Comparison of ENCODE assay signal across 22 cellular contexts in genomic region chr11:102196816-102197215, GRCh38.
A peak's percentile ranks its signal among the peaks of the same experiment; 100 is the strongest.
DNase-seq lines count a peak whose midpoint lies in the region; ATAC-seq, FAIRE-seq and TF ChIP-seq lines count a peak whose summit lies in the region.
"Had no signal": no experiment of that assay in that cellular context is flagged by ENCODE, and none has a peak within 500 bp of the region (broad histone marks: within the 10 kb centered on the region; RNA-seq: fewer than 3 reads in every experiment).

No MANE protein-coding gene starts in this region.

- H2AFZ ChIP-seq in astrocyte (ENCODE audit: low read depth, low read length) (no peak overlapping the region), keratinocyte (ENCODE audit: control insufficient read depth, low read length) (no peak overlapping the region)

- H3K27ac ChIP-seq in astrocyte (ENCODE audit: low read depth, low read length): no peak overlapping the region
- H3K27ac ChIP-seq in keratinocyte (ENCODE audit: control insufficient read depth, insufficient read depth, low read length): peak overlapping the region; percentile 13
- H3K27ac ChIP-seq in tibial nerve: peak overlapping the region in 3 of 4 donors; percentile 15 to 56 (median 54)
- H3K27ac ChIP-seq in CD4-positive, alpha-beta memory T cell (ENCODE audit: low read depth, low read length): no peak overlapping the region
- no peak overlapping the region for H3K27ac ChIP-seq in coronary artery
- H3K27ac ChIP-seq: neutrophil, SJSA1 had no signal

- peaks cover 23% of the 10 kb centered on the region for H3K4me1 Mint-ChIP-seq in astrocyte (ENCODE audit: low read depth, unreplicated experiment)
- H3K4me1 Mint-ChIP-seq in CD4-positive, alpha-beta memory T cell: no peaks in the 10 kb centered on the region
- H3K4me1 Mint-ChIP-seq: activated naive CD8-positive, alpha-beta T cell treated with anti-CD3 and anti-CD28 coated beads, Interleukin-2, amount 50 U/mL, for 24 hours; activated T-helper 17 cell treated with anti-CD3 and anti-CD28 coated beads, Interleukin-2, amount 50 U/mL, for 72 hours had no signal

- H3K36me3 Mint-ChIP-seq in astrocyte (ENCODE audit: low read depth, unreplicated experiment): peaks cover 7% of the 10 kb centered on the region
- H3K36me3 Mint-ChIP-seq in CD4-positive, alpha-beta memory T cell: no peaks in the 10 kb centered on the region

- no peak for TF ChIP-seq POLR2A in tibial nerve (IDR thresholded peaks at IDR 0.05)

- intact Hi-C loops in CD4-positive, alpha-beta memory T cell (cut with micrococcal nuclease): no loop called here

- no peak for TF ChIP-seq EP300 in tibial nerve (IDR thresholded peaks at IDR 0.05)

- H3K4me1 ChIP-seq in astrocyte (ENCODE audit: insufficient read depth, low read length): peaks cover 11% of the 10 kb centered on the region
- peaks cover 7% of the 10 kb centered on the region for H3K4me1 ChIP-seq in keratinocyte (ENCODE audit: control insufficient read depth, extremely low read depth, insufficient read depth, low read length)
- H3K4me1 ChIP-seq in tibial nerve: peaks cover 0 to 48% (median 6%) of the 10 kb centered on the region in 4 donors
- H3K4me1 ChIP-seq in CD4-positive, alpha-beta memory T cell (ENCODE audit: insufficient read depth, low read length): no peaks in the 10 kb centered on the region

- no peak overlapping the region for H3K4me3 Mint-ChIP-seq in astrocyte (ENCODE audit: unreplicated experiment)
- H3K4me3 Mint-ChIP-seq in CD4-positive, alpha-beta memory T cell: no peak overlapping the region
- H3K4me3 Mint-ChIP-seq: activated naive CD8-positive, alpha-beta T cell treated with anti-CD3 and anti-CD28 coated beads, Interleukin-2, amount 50 U/mL, for 24 hours; activated T-helper 17 cell treated with anti-CD3 and anti-CD28 coated beads, Interleukin-2, amount 50 U/mL, for 72 hours had no signal

- H3K4me3 ChIP-seq in astrocyte (ENCODE audit: insufficient read depth, low read depth, low read length): no peak overlapping the region
- H3K4me3 ChIP-seq in keratinocyte (ENCODE audit: control insufficient read depth in 2 of 3, extremely low read depth in 1 of 3, insufficient read depth in 2 of 3, low read depth in 1 of 3, low read length in 3 of 3): no peak overlapping the region
- no peak overlapping the region for H3K4me3 ChIP-seq in tibial nerve
- H3K4me3 ChIP-seq in CD4-positive, alpha-beta memory T cell (ENCODE audit: low read length in 2 of 2): no peak overlapping the region
- no peak overlapping the region for H3K4me3 ChIP-seq in coronary artery
- H3K4me3 ChIP-seq: MG63, SJSA1, stomach had no signal

- no peak for ATAC-seq in GM18520 (IDR thresholded peaks at IDR 0.05; ENCODE audit: unreplicated experiment)
- ATAC-seq: activated naive CD8-positive, alpha-beta T cell treated with anti-CD3 and anti-CD28 coated beads, Interleukin-2, amount 50 U/mL, for 24 hours; activated T-helper 17 cell treated with anti-CD3 and anti-CD28 coated beads, Interleukin-2, amount 50 U/mL, for 72 hours; Panc1; right cardiac atrium had no signal

- peaks cover 4% of the 10 kb centered on the region for H3K9me3 Mint-ChIP-seq in astrocyte (ENCODE audit: unreplicated experiment)
- peaks cover 0 to 4% (median 0%) of the 10 kb centered on the region in 8 donors for H3K9me3 Mint-ChIP-seq in CD4-positive, alpha-beta memory T cell
- H3K9me3 Mint-ChIP-seq: activated naive CD8-positive, alpha-beta T cell treated with anti-CD3 and anti-CD28 coated beads, Interleukin-2, amount 50 U/mL, for 24 hours; activated T-helper 17 cell treated with anti-CD3 and anti-CD28 coated beads, Interleukin-2, amount 50 U/mL, for 72 hours had no signal

- H4K20me1 ChIP-seq in astrocyte (ENCODE audit: insufficient read depth, low read length): peaks cover 4% of the 10 kb centered on the region
- no peaks in the 10 kb centered on the region for H4K20me1 ChIP-seq in keratinocyte (ENCODE audit: control insufficient read depth, extremely low read depth, insufficient read depth, low read length)

- H3K27ac Mint-ChIP-seq in astrocyte (ENCODE audit: unreplicated experiment): peak overlapping the region; percentile 13
- no peak overlapping the region for H3K27ac Mint-ChIP-seq in CD4-positive, alpha-beta memory T cell
- H3K27ac Mint-ChIP-seq: activated naive CD8-positive, alpha-beta T cell treated with anti-CD3 and anti-CD28 coated beads, Interleukin-2, amount 50 U/mL, for 24 hours; activated T-helper 17 cell treated with anti-CD3 and anti-CD28 coated beads, Interleukin-2, amount 50 U/mL, for 72 hours had no signal

- no peaks in the 10 kb centered on the region for H3K27me3 ChIP-seq in astrocyte (ENCODE audit: insufficient read depth, low read length)
- no peaks in the 10 kb centered on the region for H3K27me3 ChIP-seq in keratinocyte (ENCODE audit: control insufficient read depth, extremely low read depth, insufficient read depth, low read length)
- no peaks in the 10 kb centered on the region for H3K27me3 ChIP-seq in tibial nerve
- no peaks in the 10 kb centered on the region for H3K27me3 ChIP-seq in CD4-positive, alpha-beta memory T cell (ENCODE audit: insufficient read depth, low read length)
- H3K27me3 ChIP-seq: MG63, SJSA1, stomach had no signal

- no peak for TF ChIP-seq CTCF in astrocyte (IDR thresholded peaks at IDR 0.05; ENCODE audit: insufficient read depth, low read depth, low read length)
- no peak for TF ChIP-seq CTCF in keratinocyte (optimal IDR thresholded peaks at IDR 0.05 in 1 of 3, IDR thresholded peaks at IDR 0.05 in 1 of 3, conservative IDR thresholded peaks at IDR 0.05 in 1 of 3; ENCODE audit: extremely low read depth in 1 of 3, insufficient read depth in 2 of 3, low read length in 3 of 3)
- TF ChIP-seq CTCF in tibial nerve (IDR thresholded peaks at IDR 0.05): no peak
- no peak for TF ChIP-seq CTCF in coronary artery (IDR thresholded peaks at IDR 0.05)

- no peaks in the 10 kb centered on the region for H3K27me3 Mint-ChIP-seq in astrocyte (ENCODE audit: low read depth, unreplicated experiment)
- H3K27me3 Mint-ChIP-seq in CD4-positive, alpha-beta memory T cell: peaks cover 10 to 30% of the 10 kb centered on the region in 2 donors

- H3K4me2 ChIP-seq in astrocyte (ENCODE audit: low read length) (no peak overlapping the region), keratinocyte (ENCODE audit: control insufficient read depth, extremely low read depth, insufficient read depth, low read depth, low read length) (no peak overlapping the region)

- H3K36me3 ChIP-seq in astrocyte (ENCODE audit: insufficient read depth, low read length) (peaks cover 10% of the 10 kb centered on the region), keratinocyte (ENCODE audit: control insufficient read depth in 2 of 2, extremely low read depth in 1 of 2, insufficient read depth in 2 of 2, low read length in 2 of 2) (peaks cover 5 to 6% of the 10 kb centered on the region in 2 experiments), tibial nerve (peaks cover 0 to 4% (median 0%) of the 10 kb centered on the region in 3 donors)
- H3K36me3 ChIP-seq in CD4-positive, alpha-beta memory T cell (ENCODE audit: insufficient read depth, low read length): no peaks in the 10 kb centered on the region
- H3K36me3 ChIP-seq: neutrophil, SJSA1, stomach had no signal

- H3K9me1 ChIP-seq in keratinocyte (ENCODE audit: control insufficient read depth, extremely low read depth, insufficient read depth, low read length): no peaks in the 10 kb centered on the region

- H3K9ac ChIP-seq in astrocyte (ENCODE audit: low read length) (no peak overlapping the region), keratinocyte (ENCODE audit: control insufficient read depth, extremely low read depth, insufficient read depth, low read length) (no peak overlapping the region)

- WGBS in tibial nerve, 2 donors: 44 to 48% methylated on average over 3 of the region's 3 CpGs

- peaks cover 65% of the 10 kb centered on the region for H3K79me2 ChIP-seq in astrocyte (ENCODE audit: insufficient read depth, low read length)
- H3K79me2 ChIP-seq in keratinocyte (ENCODE audit: control insufficient read depth, insufficient read depth, low read length): peaks cover 46% of the 10 kb centered on the region

- CTCF ChIA-PET in HEK293T (lab: Yijun Ruan, JAX): no interaction called here
- CTCF ChIA-PET in CD4-positive, alpha-beta memory T cell (lab: Charles Lee; ENCODE audit: partially characterized antibody): no interaction called here

- POLR2A ChIA-PET in HEK293T (lab: Yijun Ruan, JAX): interaction anchor here (0.5 kb wide), 1 partner anchor 49 kb away, joined by 3 read pairs; no protein-coding TSS in a partner anchor
- POLR2A ChIA-PET in CD4-positive, alpha-beta memory T cell (lab: Charles Lee; ENCODE audit: partially characterized antibody): no interaction called here

- DNase-seq in HEK293T (ENCODE audit: extremely low spot score) (no peak), astrocyte (ENCODE audit: low read depth) (no peak), keratinocyte (ENCODE audit: low read depth, low spot score) (no peak), tibial nerve (ENCODE audit: low spot score in 2 of 2) (no peak), coronary artery (ENCODE audit: low spot score) (no peak)
- no peak for DNase-seq in CD4-positive, alpha-beta memory T cell
- DNase-seq: activated CD4-positive, alpha-beta T cell treated with anti-CD3 and anti-CD28 coated beads for 1 hour; activated naive CD8-positive, alpha-beta T cell treated with anti-CD3 and anti-CD28 coated beads, Interleukin-2, amount 50 U/mL, for 24 hours; AML-193; Caco-2; central memory CD4-positive, alpha-beta T cell; effector memory CD4-positive, alpha-beta T cell; MG63; NCI-H1694; right cardiac atrium; stomach; T-helper 9 cell had no signal

- no peak for FAIRE-seq in astrocyte (lab: Jason Lieb, UNC)
- no peak for FAIRE-seq in keratinocyte (lab: Jason Lieb, UNC)

- dilution Hi-C loops in keratinocyte (cut with MboI; ENCODE audit: extremely low pct_ligation_motif_present, low sequenced_read_pairs): no loop called here

- H3K9me3 ChIP-seq in astrocyte (ENCODE audit: insufficient read depth, low read depth, low read length) (no peaks in the 10 kb centered on the region), keratinocyte (ENCODE audit: control insufficient read depth, low read depth, low read length) (no peaks in the 10 kb centered on the region), tibial nerve (peaks cover 0 to 6% (median 0%) of the 10 kb centered on the region in 4 donors)
- no peaks in the 10 kb centered on the region for H3K9me3 ChIP-seq in CD4-positive, alpha-beta memory T cell (ENCODE audit: control insufficient read depth in 1 of 2, low read length in 2 of 2)
- H3K9me3 ChIP-seq: Caco-2, neutrophil, SJSA1, stomach had no signal

TF ChIP-seq in HEK293T, 16 proteins besides CTCF, POLR2A, EP300 and RAD21:
- TF ChIP-seq FOXK2 (IDR thresholded peaks at IDR 0.05) (no peak), PKNOX1 (IDR thresholded peaks at IDR 0.05) (0 out of 2 replicates have a peak, but pooled peaks have one; percentile 16)

Comparison
In these comparisons a context has a peak if more than half of its experiments do, and no peak if none do; other contexts are left out.
1. H3K27ac ChIP-seq: peak in keratinocyte (single experiment) and tibial nerve (3 of 4); none in astrocyte (single experiment), CD4-positive, alpha-beta memory T cell (single experiment) and coronary artery (0 of 2).